18 cellular contexts compared by ENCODE assay signal in the genomic region with DNA sequence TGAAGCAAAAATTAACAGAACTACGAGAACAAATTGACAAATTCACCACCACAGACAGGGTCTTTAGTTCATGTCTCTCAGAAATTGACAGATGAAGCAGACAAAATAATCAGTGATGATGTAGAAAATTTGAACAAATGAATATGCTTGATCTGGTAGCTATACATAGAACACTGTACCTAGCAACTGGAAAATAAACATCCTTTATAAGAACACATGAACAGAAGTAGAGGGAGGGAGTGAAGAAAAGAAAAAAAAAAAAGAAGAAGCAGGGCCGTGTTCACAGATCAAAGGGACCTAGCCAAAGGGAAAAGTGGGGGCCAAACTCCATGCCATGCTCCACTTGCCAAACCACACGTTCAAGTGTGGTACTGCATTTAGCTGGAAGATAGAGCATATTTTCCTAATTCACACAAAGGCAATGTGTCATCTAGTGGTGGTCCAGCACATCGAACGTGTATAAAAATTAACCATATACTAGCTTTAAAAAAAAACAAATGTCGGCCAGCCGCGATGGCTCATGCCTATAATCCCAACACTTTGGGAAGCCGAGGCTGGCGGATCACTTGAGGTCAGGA. TPM values are rescaled to one million over a fixed set of nuclear protein-coding genes. Genes with fewer than 3 reads are reported as not detected.
A peak's percentile ranks its signal among the peaks of the same experiment; 100 is the strongest.
DNase-seq lines count a peak whose midpoint lies in the region; ATAC-seq, FAIRE-seq and TF ChIP-seq lines count a peak whose summit lies in the region.
"Had no signal": no experiment of that assay in that cellular context is flagged by ENCODE, and none has a peak within 500 bp of the region (broad histone marks: within the 10 kb centered on the region; RNA-seq: fewer than 3 reads in every experiment).

No MANE protein-coding gene starts in this region.

- H3K9ac ChIP-seq in MM.1S (ENCODE audit: low read length): no peak overlapping the region
- H3K9ac ChIP-seq: KMS-11 had no signal

- WGBS in right cardiac atrium: 70% methylated on average over 10 of the region's 10 CpGs
- 22 to 47% methylated on average over 3 of the region's 10 CpGs for WGBS in gastroesophageal sphincter (ENCODE audit: low coverage in 1 of 2), 2 donors

- no peak overlapping the region for H3K4me2 ChIP-seq in MM.1S (ENCODE audit: low read depth, low read length)
- H3K4me2 ChIP-seq: KMS-11 had no signal

- H3K36me3 ChIP-seq in gastroesophageal sphincter: no peaks in the 10 kb centered on the region
- no peaks in the 10 kb centered on the region for H3K36me3 ChIP-seq in MM.1S (replicated peaks; ENCODE audit: insufficient read depth, low read length)

- ATAC-seq in Right ventricle myocardium superior (ENCODE audit: poor library complexity) (peak; percentile 68), right cardiac atrium (no peak), gastroesophageal sphincter (no peak), HG02970 (IDR thresholded peaks at IDR 0.05; ENCODE audit: low FRiP score, unreplicated experiment) (no peak)
- ATAC-seq: SK-N-SH treated with all-trans-retinoic acid at 6 μM for 48 hours had no signal

- H3F3A ChIP-seq in MM.1S (ENCODE audit: insufficient read depth, low read length): no peaks in the 10 kb centered on the region

- no peaks in the 10 kb centered on the region for H3K27me3 ChIP-seq in right cardiac atrium (ENCODE audit: control insufficient read depth, insufficient read depth)
- no peaks in the 10 kb centered on the region for H3K27me3 ChIP-seq in gastroesophageal sphincter
- H3K27me3 ChIP-seq in MM.1S (replicated peaks; ENCODE audit: insufficient read depth, low read length): no peaks in the 10 kb centered on the region

- TF ChIP-seq CTCF in gastroesophageal sphincter (IDR thresholded peaks at IDR 0.05) (peak in 1 of 4 experiments; percentile 7), MM.1S (IDR thresholded peaks at IDR 0.05; ENCODE audit: low read length) (no peak)

- no peaks in the 10 kb centered on the region for H3K9me2 ChIP-seq in MM.1S (replicated peaks; ENCODE audit: insufficient read depth, low read length)

- H3K79me2 ChIP-seq in MM.1S (ENCODE audit: low read length): no peaks in the 10 kb centered on the region

- FAIRE-seq in RCC 7860 (lab: Jason Lieb, UNC): peak; percentile 97
- FAIRE-seq in urothelium cell line (lab: Jason Lieb, UNC): no peak

- H3K4me3 ChIP-seq in right cardiac atrium (ENCODE audit: low read length) (no peak overlapping the region), gastroesophageal sphincter (no peak overlapping the region), MM.1S (ENCODE audit: low read length) (no peak overlapping the region)

- no peaks in the 10 kb centered on the region for H3K4me1 ChIP-seq in right cardiac atrium (ENCODE audit: control insufficient read depth, insufficient read depth, low read length)
- H3K4me1 ChIP-seq in gastroesophageal sphincter: peaks cover 0 to 2% (median 0%) of the 10 kb centered on the region in 3 donors
- no peaks in the 10 kb centered on the region for H3K4me1 ChIP-seq in MM.1S (ENCODE audit: low read length)

- DNase-seq in Right ventricle myocardium superior: no peak
- DNase-seq in right cardiac atrium: no peak
- peak; percentile 78 for DNase-seq in RCC 7860 (ENCODE audit: low spot score)
- DNase-seq in urothelium cell line (ENCODE audit: low spot score): peak; percentile 3
- DNase-seq in MM.1S: no peak
- DNase-seq in mucosa of gallbladder (ENCODE audit: low spot score): no peak
- DNase-seq: C1 segment of cervical spinal cord, EL, HCEC 1CT, NCI-H1092 treated with DMSO at 0.1 percent for 48 hours, NCI-H2081 treated with DMSO at 0.1 percent for 48 hours, NCI-H510A treated with DMSO at 0.1 percent for 48 hours, NCI-H82, SHP77 had no signal

- H3K27ac ChIP-seq in right cardiac atrium (ENCODE audit: low read length): no peak overlapping the region
- H3K27ac ChIP-seq in gastroesophageal sphincter: peak overlapping the region in 3 of 4 donors; percentile 41 to 52 (median 45)
- no peak overlapping the region for H3K27ac ChIP-seq in MM.1S (ENCODE audit: low read length)
- H3K27ac ChIP-seq: KMS-11 had no signal

- no peaks in the 10 kb centered on the region for H3K9me3 ChIP-seq in right cardiac atrium (ENCODE audit: control insufficient read depth, low read length)
- H3K9me3 ChIP-seq in gastroesophageal sphincter: no peaks in the 10 kb centered on the region
- no peaks in the 10 kb centered on the region for H3K9me3 ChIP-seq in MM.1S (replicated peaks; ENCODE audit: insufficient read depth, low read length)

- H4K20me1 ChIP-seq in MM.1S (ENCODE audit: insufficient read depth, low read length): no peaks in the 10 kb centered on the region

- TF ChIP-seq EP300 in gastroesophageal sphincter (IDR thresholded peaks at IDR 0.05): no peak

- TF ChIP-seq POLR2A in gastroesophageal sphincter (IDR thresholded peaks at IDR 0.05): no peak

- H2AFZ ChIP-seq in MM.1S (ENCODE audit: low read length): no peak overlapping the region

- intact Hi-C loops in Right ventricle myocardium superior (cut with DNase I): no loop called here
- intact Hi-C loops in right cardiac atrium (cut with DNase I): no loop called here

RNA-seq across cellular contexts. Expression of a gene that starts 5.6 kb away (rescaled TPM):
- total RNA-seq in Right ventricle myocardium superior (24.1 TPM), right cardiac atrium (10 to 100 TPM; 29.9 to 37.4 (median 35.1) TPM), gastroesophageal sphincter (100 to 1,000 TPM in 3 of 4 donors, 10 to 100 TPM in 1; 84.5 to 139 (median 123) TPM), mucosa of gallbladder (63.8 TPM)
- polyA plus RNA-seq in right cardiac atrium: 24.7 TPM

Comparison
In these comparisons a context has a peak if more than half of its experiments do, and no peak if none do; other contexts are left out.
1. DNase-seq: peak in RCC 7860 (single experiment) and urothelium cell line (single experiment); none in Right ventricle myocardium superior (single experiment), right cardiac atrium (0 of 3), MM.1S (single experiment) and mucosa of gallbladder (single experiment).
2. H3K27ac ChIP-seq: peak in gastroesophageal sphincter (3 of 4); none in right cardiac atrium (single experiment) and MM.1S (single experiment).